2 cellular contexts compared by ENCODE assay signal in the genomic region with DNA sequence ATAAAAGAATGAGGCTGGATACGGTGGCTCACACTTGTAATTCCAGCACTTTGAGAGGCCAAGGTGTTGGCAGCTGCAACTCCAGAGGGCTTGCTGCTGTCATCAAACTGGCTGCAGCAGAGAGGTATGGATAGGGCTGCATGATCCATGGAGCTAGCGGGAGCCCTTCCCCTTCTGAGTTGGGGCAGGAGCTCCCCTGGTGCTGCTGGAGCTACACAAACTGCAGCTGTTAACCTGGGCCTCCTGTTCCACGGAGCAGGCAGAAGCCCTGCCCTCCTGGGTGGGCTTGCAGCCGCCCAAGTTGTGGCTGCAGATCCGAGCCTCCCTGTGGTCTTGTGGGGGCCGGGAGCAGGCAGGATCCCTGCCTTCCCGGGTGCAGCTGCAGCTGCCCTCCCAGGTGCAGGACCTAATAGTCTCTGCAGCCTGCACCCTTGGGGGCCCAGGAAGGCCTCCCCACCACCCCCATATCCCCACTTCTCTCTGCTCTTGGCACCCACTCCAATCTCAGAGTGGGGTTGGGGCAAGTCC.
A peak's percentile ranks its signal among the peaks of the same experiment; 100 is the strongest.
TF ChIP-seq lines count a peak whose summit lies in the region.

No MANE protein-coding gene starts in this region.

TF ChIP-seq in HEK293, 187 proteins besides CTCF, POLR2A, EP300 and RAD21:
- TF ChIP-seq, protein P1, sequence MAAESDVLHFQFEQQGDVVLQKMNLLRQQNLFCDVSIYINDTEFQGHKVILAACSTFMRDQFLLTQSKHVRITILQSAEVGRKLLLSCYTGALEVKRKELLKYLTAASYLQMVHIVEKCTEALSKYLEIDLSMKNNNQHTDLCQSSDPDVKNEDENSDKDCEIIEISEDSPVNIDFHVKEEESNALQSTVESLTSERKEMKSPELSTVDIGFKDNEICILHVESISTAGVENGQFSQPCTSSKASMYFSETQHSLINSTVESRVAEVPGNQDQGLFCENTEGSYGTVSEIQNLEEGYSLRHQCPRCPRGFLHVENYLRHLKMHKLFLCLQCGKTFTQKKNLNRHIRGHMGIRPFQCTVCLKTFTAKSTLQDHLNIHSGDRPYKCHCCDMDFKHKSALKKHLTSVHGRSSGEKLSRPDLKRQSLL (tag by site-specific recombination; IDR thresholded peaks at IDR 0.05): no peak
- TF ChIP-seq GLIS2 (tag by site-specific recombination; IDR thresholded peaks at IDR 0.05) (0 out of 2 replicates have a peak, but pooled peaks have one; percentile 21), ZIC2 (tag by site-specific recombination; IDR thresholded peaks at IDR 0.05) (0 out of 2 replicates have a peak, but pooled peaks have one; percentile 7)

TF ChIP-seq in H1, 55 proteins besides CTCF, POLR2A, EP300 and RAD21:
- TF ChIP-seq RBBP5 (IDR thresholded peaks at IDR 0.05; ENCODE audit: borderline replicate concordance, low read depth, low read length): no peak
- no peak for TF ChIP-seq TAF7 (optimal IDR thresholded peaks at IDR 0.05; ENCODE audit: borderline replicate concordance, low read depth, low read length)
- no peak for TF ChIP-seq PHF8 (conservative IDR thresholded peaks at IDR 0.05; ENCODE audit: low read depth, low read length)
- no peak for TF ChIP-seq SIX5 (IDR thresholded peaks at IDR 0.05; ENCODE audit: low read depth, low read length)
- no peak for TF ChIP-seq EGR1 (IDR thresholded peaks at IDR 0.05; ENCODE audit: borderline replicate concordance, low read depth, low read length)
- TF ChIP-seq TEAD4 (IDR thresholded peaks at IDR 0.05; ENCODE audit: low read depth, low read length): no peak
- TF ChIP-seq SP1 (IDR thresholded peaks at IDR 0.05; ENCODE audit: low read depth, low read length): no peak
- no peak for TF ChIP-seq JUND (IDR thresholded peaks at IDR 0.05; ENCODE audit: low read length)
- no peak for TF ChIP-seq JUN (IDR thresholded peaks at IDR 0.05; ENCODE audit: low read depth, low read length)
- no peak for TF ChIP-seq CBX8 (IDR thresholded peaks at IDR 0.05; ENCODE audit: borderline replicate concordance, low read depth, low read length)
- TF ChIP-seq TAF1 (IDR thresholded peaks at IDR 0.05; ENCODE audit: low read depth, low read length): no peak
- no peak for TF ChIP-seq EZH2 (IDR thresholded peaks at IDR 0.05; ENCODE audit: low read depth, low read length, severe bottlenecking)
- no peak for TF ChIP-seq POLR2AphosphoS5 (IDR thresholded peaks at IDR 0.05; ENCODE audit: low read depth, low read length)
- TF ChIP-seq CBX5 (IDR thresholded peaks at IDR 0.05; ENCODE audit: low read depth, low read length): no peak
